Comparison of ENCODE assay signal across 21 cellular contexts in the genomic region with DNA sequence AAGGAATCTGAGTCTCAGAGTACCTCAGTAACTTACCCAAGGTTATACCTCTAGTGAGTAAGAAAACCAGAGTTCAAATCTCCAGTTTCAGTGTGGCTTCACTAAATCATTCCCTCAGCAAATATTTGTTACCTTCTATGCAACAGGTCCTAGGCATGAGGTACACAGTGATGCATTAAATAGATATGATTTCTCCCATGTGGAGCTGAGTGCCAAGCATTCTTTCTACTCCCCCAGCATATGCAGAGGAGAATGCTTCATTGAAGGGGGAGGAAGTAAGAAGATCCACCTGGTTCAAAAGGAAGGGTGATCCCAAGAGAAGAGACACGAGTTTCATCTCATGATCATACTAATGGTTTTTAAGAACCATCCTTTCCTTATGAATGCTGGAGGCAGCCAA. TPM values are rescaled to one million over a fixed set of nuclear protein-coding genes. Genes with fewer than 3 reads are reported as not detected.
DNase-seq lines count a peak whose midpoint lies in the region; ATAC-seq, FAIRE-seq and TF ChIP-seq lines count a peak whose summit lies in the region.
"Had no signal": no experiment of that assay in that cellular context is flagged by ENCODE, and none has a peak within 500 bp of the region (broad histone marks: within the 10 kb centered on the region; RNA-seq: fewer than 3 reads in every experiment).

No MANE protein-coding gene starts in this region.

- no peak for DNase-seq in A549 (ENCODE audit: low read depth in 1 of 2, low spot score in 1 of 2)
- no peak for DNase-seq in CD14-positive monocyte (ENCODE audit: low spot score)
- DNase-seq in choroid plexus epithelial cell (ENCODE audit: low read depth): peak; percentile 43
- no peak for DNase-seq in NCI-H2171 treated with DMSO at 0.1 percent for 48 hours (lab: John Stamatoyannopoulos, UW)
- DNase-seq in colonic mucosa: no peak
- DNase-seq: CD4-positive, CD25-positive, alpha-beta regulatory T cell; COR-L47; NCI-H1092 treated with DMSO at 0.1 percent for 48 hours; NCI-H146; NCI-H2081; NCI-H510A treated with DMSO at 0.1 percent for 48 hours; NCI-H82; OCI-M1; SHP77 treated with DMSO at 0.1 percent for 48 hours had no signal

- CTCF ChIA-PET in A549 (lab: Yijun Ruan, JAX): interaction anchor here (0.6 kb wide), 1 partner anchor 473 kb away, joined by 3 read pairs; no protein-coding TSS in a partner anchor

- H3K9ac ChIP-seq in colonic mucosa (ENCODE audit: low read depth in 2 of 2, low read length in 2 of 2): no peak overlapping the region
- H3K9ac ChIP-seq: GM23248 had no signal

- FAIRE-seq in A549 (lab: Jason Lieb, UNC): peak; percentile 65
- FAIRE-seq: G401.6 had no signal

- H3K36me3 Mint-ChIP-seq in CD14-positive monocyte: peaks cover 10 to 18% of the 10 kb centered on the region in 2 donors

- ATAC-seq in A549 (peak; percentile 59 to 65; a peak in 3 of 6 replicates), HG03039 (IDR thresholded peaks at IDR 0.05; ENCODE audit: unreplicated experiment) (no peak)
- ATAC-seq: SK-N-SH treated with all-trans-retinoic acid at 6 μM for 48 hours had no signal

- POLR2A ChIA-PET in A549 (lab: Yijun Ruan, JAX): interaction anchor here (1.1 kb wide), 1 partner anchor 20 kb away, joined by 4 read pairs; no protein-coding TSS in a partner anchor

- no peak for TF ChIP-seq EP300 in A549 (IDR thresholded peaks at IDR 0.05)

- 66% methylated on average over 1 of the region's 1 CpG for WGBS in A549 (ENCODE audit: missing lambda C conversion rate)

- no peak for TF ChIP-seq RAD21 in A549 (conservative IDR thresholded peaks at IDR 0.05 in 1 of 2, IDR thresholded peaks at IDR 0.05 in 1 of 2)

- peaks cover 58% of the 10 kb centered on the region for H3K4me1 Mint-ChIP-seq in CD14-positive monocyte

- H3K36me3 ChIP-seq in colonic mucosa: no peaks in the 10 kb centered on the region
- H3K36me3 ChIP-seq: HAP-1 had no signal

- H3K4me3 Mint-ChIP-seq in CD14-positive monocyte: no peak overlapping the region
- H3K4me3 Mint-ChIP-seq: B cell; CD4-positive, CD25-positive, alpha-beta regulatory T cell had no signal

- H3K9me3 Mint-ChIP-seq in CD14-positive monocyte: peaks cover 0 to 7% (median 0%) of the 10 kb centered on the region in 7 donors
- H3K9me3 Mint-ChIP-seq: CD4-positive, CD25-positive, alpha-beta regulatory T cell had no signal

- no peak for TF ChIP-seq POLR2A in A549 (IDR thresholded peaks at IDR 0.05; ENCODE audit: low read length)

- no peaks in the 10 kb centered on the region for H3K27me3 ChIP-seq in colonic mucosa

- no peaks in the 10 kb centered on the region for H3K9me3 ChIP-seq in A549
- no peaks in the 10 kb centered on the region for H3K9me3 ChIP-seq in colonic mucosa
- H3K9me3 ChIP-seq: HAP-1 had no signal

- H3K27me3 Mint-ChIP-seq in CD14-positive monocyte (ENCODE audit: low read depth in 3 of 3): no peaks in the 10 kb centered on the region
- H3K27me3 Mint-ChIP-seq: B cell; CD4-positive, CD25-positive, alpha-beta regulatory T cell had no signal

- TF ChIP-seq CTCF in A549 (IDR thresholded peaks at IDR 0.05) (no peak), CD14-positive monocyte (IDR thresholded peaks at IDR 0.05) (no peak), VCaP (conservative IDR thresholded peaks at IDR 0.05) (no peak), choroid plexus epithelial cell (conservative IDR thresholded peaks at IDR 0.05; ENCODE audit: low read depth, low read length) (no peak), colonic mucosa (IDR thresholded peaks at IDR 0.05) (no peak)

- H3K27ac Mint-ChIP-seq in CD14-positive monocyte: peak overlapping the region in 6 of 7 donors; percentile 79 to 91 (median 82)
- H3K27ac Mint-ChIP-seq: B cell; CD4-positive, CD25-positive, alpha-beta regulatory T cell had no signal

- H3K27ac ChIP-seq in A549 (no peak overlapping the region), VCaP (peak overlapping the region; percentile 32), colonic mucosa (no peak overlapping the region)
- H3K27ac ChIP-seq: GM23248 had no signal

- H3K4me1 ChIP-seq in A549 (peaks cover 28% of the 10 kb centered on the region), colonic mucosa (no peaks in the 10 kb centered on the region)
- H3K4me1 ChIP-seq: HAP-1 had no signal

- intact Hi-C loops in CD14-positive monocyte (cut with micrococcal nuclease): no loop called here
- intact Hi-C loops in colonic mucosa (cut with DNase I): no loop called here

- H3K4me3 ChIP-seq in A549 (no peak overlapping the region), choroid plexus epithelial cell (ENCODE audit: low read depth, low read length) (no peak overlapping the region), colonic mucosa (no peak overlapping the region)
- H3K4me3 ChIP-seq: GM23248, HAP-1 had no signal

- no peak overlapping the region for H3K4me2 ChIP-seq in A549

TF ChIP-seq in A549, 52 proteins besides CTCF, POLR2A, EP300 and RAD21:
- no peak for TF ChIP-seq FOSL2 (IDR thresholded peaks at IDR 0.05)
- TF ChIP-seq FOSL2 (CRISPR knock-in tag; IDR thresholded peaks at IDR 0.05): no peak

RNA-seq across cellular contexts. Expression of gene MTHFS, which starts 6.8 kb away (rescaled TPM):
- 125 and 158 TPM in 2 replicates for polyA plus RNA-seq in A549 (2011; rRNA removed)
- 135 and 141 TPM in 2 replicates for polyA plus RNA-seq in A549 (2012; cell fraction: cytosol; rRNA removed)
- 41.1 and 54.7 TPM in 2 replicates for polyA plus RNA-seq in A549 (2012; cell fraction: nucleus; rRNA removed)
- polyA plus RNA-seq in A549 (2017; fragmentation: RNase III; extraction: RNeasy Plus Mini Kit Qiagen cat#74134 plus additional on column Dnase treatment): 102 to 115 TPM (median 107 TPM) in 3 replicates
- 17.6 and 19.3 TPM in 2 replicates for polyA minus RNA-seq in A549 (2011; rRNA and poly(A)+ RNA removed)
- polyA plus RNA-seq in CD14-positive monocyte: 100 to 1,000 TPM in 1 of 2 donors, 10 to 100 TPM in 1; 76.4 to 129 TPM
- 10 to 100 TPM; 24.6 to 25.9 TPM for total RNA-seq in colonic mucosa
